Comparison of ENCODE assay signal across 8 cellular contexts in genomic region chr3:12984023-12984823, GRCh38.
A peak's percentile ranks its signal among the peaks of the same experiment; 100 is the strongest.
DNase-seq lines count a peak whose midpoint lies in the region; ATAC-seq and TF ChIP-seq lines count a peak whose summit lies in the region.

No MANE protein-coding gene starts in this region.

- no peak overlapping the region for H3K18ac ChIP-seq in mesenchymal stem cell (ENCODE audit: low read depth in 1 of 2, low read length in 2 of 2)

- no peak overlapping the region for H2BK120ac ChIP-seq in mesenchymal stem cell (ENCODE audit: low read depth, low read length)

- intact Hi-C loops in dorsolateral prefrontal cortex (cut with DNase I) = no loop called here

- H4K91ac ChIP-seq in mesenchymal stem cell (ENCODE audit: low read length) = no peak overlapping the region

- no peak overlapping the region for H2AK5ac ChIP-seq in mesenchymal stem cell (ENCODE audit: low read length, severe bottlenecking)

- H3K27me3 Mint-ChIP-seq in CD8-positive, alpha-beta memory T cell = no peaks in the 10 kb centered on the region
- no peaks in the 10 kb centered on the region for H3K27me3 Mint-ChIP-seq in stimulated activated memory B cell treated with anti-CD40 and anti-IgM and Interleukin-4, amounts not matched to agents 10 μg/mL and 1 μg/mL and 100 μg/mL, for 72 hours

- ATAC-seq in GM21381 (IDR thresholded peaks at IDR 0.05; ENCODE audit: unreplicated experiment) (peak; percentile 39), HG03442 (IDR thresholded peaks at IDR 0.05; ENCODE audit: unreplicated experiment) (no peak)
- ATAC-seq in stimulated activated memory B cell treated with anti-CD40 and anti-IgM and Interleukin-4, amounts not matched to agents 10 μg/mL and 1 μg/mL and 100 μg/mL, for 72 hours = peak; percentile 80

- H3K36me3 ChIP-seq in CD8-positive, alpha-beta memory T cell (ENCODE audit: insufficient read depth, low read length) = no peaks in the 10 kb centered on the region
- H3K36me3 ChIP-seq in mesenchymal stem cell (ENCODE audit: control insufficient read depth in 1 of 2, insufficient read depth in 2 of 2, low read depth in 1 of 2, low read length in 2 of 2) = peaks cover 0 to 9% of the 10 kb centered on the region in 2 experiments

- H3K23ac ChIP-seq in mesenchymal stem cell (ENCODE audit: low read length in 2 of 2) = no peak overlapping the region

- no peak overlapping the region for H4K8ac ChIP-seq in mesenchymal stem cell (ENCODE audit: low read length)

- H3K9ac ChIP-seq in mesenchymal stem cell (ENCODE audit: low read length) = peak overlapping the region; percentile 1

- H3K27ac Mint-ChIP-seq in CD8-positive, alpha-beta memory T cell = peak overlapping the region in 6 of 8 donors; percentile 30 to 96 (median 72)
- peak overlapping the region; percentile 73 for H3K27ac Mint-ChIP-seq in stimulated activated memory B cell treated with anti-CD40 and anti-IgM and Interleukin-4, amounts not matched to agents 10 μg/mL and 1 μg/mL and 100 μg/mL, for 72 hours

- H3K4me2 ChIP-seq in mesenchymal stem cell (ENCODE audit: low read length, poor library complexity, severe bottlenecking) = no peak overlapping the region

- peaks cover 0 to 32% (median 5%) of the 10 kb centered on the region in 3 donors for H3K36me3 Mint-ChIP-seq in CD8-positive, alpha-beta memory T cell
- H3K36me3 Mint-ChIP-seq in stimulated activated memory B cell treated with anti-CD40 and anti-IgM and Interleukin-4, amounts not matched to agents 10 μg/mL and 1 μg/mL and 100 μg/mL, for 72 hours = peaks cover 17% of the 10 kb centered on the region

- H3K27ac ChIP-seq in CD8-positive, alpha-beta memory T cell (ENCODE audit: low read depth, low read length) = no peak overlapping the region
- H3K27ac ChIP-seq in dorsolateral prefrontal cortex (peak overlapping the region in 2 of 59 donors; percentile 10 to 13), mesenchymal stem cell (ENCODE audit: low read length, poor library complexity, severe bottlenecking) (no peak overlapping the region)

- H2AFZ ChIP-seq in mesenchymal stem cell (ENCODE audit: low read depth, low read length) = no peak overlapping the region

- peak; percentile 22 to 92 (median 79) for TF ChIP-seq CTCF in dorsolateral prefrontal cortex (IDR thresholded peaks at IDR 0.05 in 54 of 56, conservative IDR thresholded peaks at IDR 0.05 in 2 of 56; ENCODE audit: low read depth in 1 of 56, partially characterized antibody in 56 of 56)

- H2BK12ac ChIP-seq in mesenchymal stem cell (ENCODE audit: low read length in 2 of 2) = no peak overlapping the region

- peaks cover 40% of the 10 kb centered on the region for H3K4me1 ChIP-seq in CD8-positive, alpha-beta memory T cell (ENCODE audit: insufficient read depth, low read length)
- H3K4me1 ChIP-seq in mesenchymal stem cell (ENCODE audit: control insufficient read depth, insufficient read depth, low read depth, low read length) = peaks cover 10% of the 10 kb centered on the region

- DNase-seq in CD8-positive, alpha-beta memory T cell = peak in 4 of 5 donors; percentile 23 to 72 (median 48)
- DNase-seq in NCI-H1694 treated with DMSO at 0.1 percent for 48 hours (lab: John Stamatoyannopoulos, UW) = peak; percentile 32
- peak; percentile 48 for DNase-seq in activated CD4-positive, alpha-beta T cell treated with anti-CD3 and anti-CD28 coated beads, Interleukin-2, amount 50 U/mL, for 1 hour
- DNase-seq in dorsolateral prefrontal cortex = peak in 8 of 10 donors; percentile 60 to 84 (median 72)
- peak; percentile 77 for DNase-seq in mesenchymal stem cell

- H3K79me1 ChIP-seq in mesenchymal stem cell (replicated peaks; ENCODE audit: low read length, poor library complexity, severe bottlenecking) = peaks cover 35% of the 10 kb centered on the region

- H3K4me1 Mint-ChIP-seq in CD8-positive, alpha-beta memory T cell = peaks cover 61 to 83% (median 64%) of the 10 kb centered on the region in 3 donors
- H3K4me1 Mint-ChIP-seq in stimulated activated memory B cell treated with anti-CD40 and anti-IgM and Interleukin-4, amounts not matched to agents 10 μg/mL and 1 μg/mL and 100 μg/mL, for 72 hours = peaks cover 82% of the 10 kb centered on the region

- 40% methylated on average over 7 of the region's 7 CpGs for WGBS in mesenchymal stem cell

- H3K14ac ChIP-seq in mesenchymal stem cell (ENCODE audit: low read length in 2 of 2) = no peak overlapping the region

- no peaks in the 10 kb centered on the region for H3K9me3 ChIP-seq in CD8-positive, alpha-beta memory T cell (ENCODE audit: low read length)
- no peaks in the 10 kb centered on the region for H3K9me3 ChIP-seq in mesenchymal stem cell (ENCODE audit: control insufficient read depth, low read length)

- no peak overlapping the region for H2BK5ac ChIP-seq in mesenchymal stem cell (ENCODE audit: low read depth, low read length, poor library complexity, severe bottlenecking)

- H3K4me3 Mint-ChIP-seq in CD8-positive, alpha-beta memory T cell = peak overlapping the region in 1 of 7 donors; percentile 13
- H3K4me3 Mint-ChIP-seq in stimulated activated memory B cell treated with anti-CD40 and anti-IgM and Interleukin-4, amounts not matched to agents 10 μg/mL and 1 μg/mL and 100 μg/mL, for 72 hours = no peak overlapping the region

- no peaks in the 10 kb centered on the region for H3K27me3 ChIP-seq in CD8-positive, alpha-beta memory T cell (ENCODE audit: insufficient read depth, low read length, poor library complexity, severe bottlenecking)
- no peaks in the 10 kb centered on the region for H3K27me3 ChIP-seq in dorsolateral prefrontal cortex
- H3K27me3 ChIP-seq in mesenchymal stem cell (ENCODE audit: control insufficient read depth in 1 of 2, insufficient read depth in 1 of 2, low read length in 2 of 2) = peaks cover 4 to 15% of the 10 kb centered on the region in 2 experiments

- CTCF ChIA-PET in CD8-positive, alpha-beta memory T cell (lab: Charles Lee) = interaction anchor here (0.6 to 2.9 kb wide), 16 partner anchors 9 to 68 kb away, joined by 3 to 14 read pairs (median 6); no protein-coding TSS in a partner anchor

- H3K4ac ChIP-seq in mesenchymal stem cell (ENCODE audit: low read depth in 1 of 2, low read length in 2 of 2) = no peak overlapping the region

- no peak overlapping the region for H3K4me3 ChIP-seq in CD8-positive, alpha-beta memory T cell (ENCODE audit: low read length)
- H3K4me3 ChIP-seq in dorsolateral prefrontal cortex = no peak overlapping the region
- H3K4me3 ChIP-seq in mesenchymal stem cell (ENCODE audit: insufficient read depth in 1 of 2, low read depth in 1 of 2, low read length in 2 of 2) = no peak overlapping the region

- POLR2A ChIA-PET in CD8-positive, alpha-beta memory T cell (lab: Charles Lee) = interaction anchor here (0.6 kb wide), 2 partner anchors 15 to 63 kb away, joined by 4 read pairs; no protein-coding TSS in a partner anchor

- H2BK15ac ChIP-seq in mesenchymal stem cell (ENCODE audit: low read depth, poor library complexity, severe bottlenecking) = no peak overlapping the region

- no peaks in the 10 kb centered on the region for H3K9me3 Mint-ChIP-seq in CD8-positive, alpha-beta memory T cell
- H3K9me3 Mint-ChIP-seq in stimulated activated memory B cell treated with anti-CD40 and anti-IgM and Interleukin-4, amounts not matched to agents 10 μg/mL and 1 μg/mL and 100 μg/mL, for 72 hours = peaks cover 6% of the 10 kb centered on the region
